In genomic region chr1:61270761-61271411, GRCh38 we compare ENCODE assay signal across 2 cellular contexts.
TF ChIP-seq lines count a peak whose summit lies in the region.

No MANE protein-coding gene starts in this region.

TF ChIP-seq in IMR-90, 13 proteins besides CTCF, POLR2A, EP300 and RAD21:
- no peak for TF ChIP-seq NFE2L2 (IDR thresholded peaks at IDR 0.05; ENCODE audit: low read depth, low read length)
- TF ChIP-seq RFX5 (IDR thresholded peaks at IDR 0.05; ENCODE audit: low read depth, low read length) = no peak
- no peak for TF ChIP-seq CHD1 (IDR thresholded peaks at IDR 0.05; ENCODE audit: low read depth, low read length)
- peak; percentile 35; the same call in 1 of the 2 replicates for TF ChIP-seq BHLHE40 (IDR thresholded peaks at IDR 0.05; ENCODE audit: low read depth, low read length)
- TF ChIP-seq SMC3 (IDR thresholded peaks at IDR 0.05; ENCODE audit: low read depth, low read length) = no peak
- TF ChIP-seq MAFK (IDR thresholded peaks at IDR 0.05; ENCODE audit: low read depth, low read length) = no peak
- TF ChIP-seq ELK1 (IDR thresholded peaks at IDR 0.05; ENCODE audit: borderline replicate concordance, low read depth, low read length) = no peak
- TF ChIP-seq FOS (IDR thresholded peaks at IDR 0.05; ENCODE audit: low read depth, low read length) = peak; percentile 70
- no peak for TF ChIP-seq MXI1 (IDR thresholded peaks at IDR 0.05; ENCODE audit: borderline replicate concordance, low read depth, low read length)
- 0 out of 2 replicates have a peak, but pooled peaks have one; percentile 15 for TF ChIP-seq CEBPB (IDR thresholded peaks at IDR 0.05; ENCODE audit: low read depth, low read length)
- TF ChIP-seq RCOR1 (IDR thresholded peaks at IDR 0.05; ENCODE audit: insufficient replicate concordance, low read length) = no peak
TF ChIP-seq in IMR-90: peak in this region for 3.

TF ChIP-seq in K562, 482 proteins besides CTCF, POLR2A, EP300 and RAD21 (continues in another document):
- TF ChIP-seq VEZF1 (CRISPR knock-in tag; IDR thresholded peaks at IDR 0.05) = 0 out of 2 replicates have a peak, but pooled peaks have one; percentile 29
- TF ChIP-seq ETV5 (CRISPR knock-in tag; IDR thresholded peaks at IDR 0.05; ENCODE audit: low read depth) = no peak
- peak in 1 of 2 experiments; percentile 64; a peak in 2 of 3 replicates for TF ChIP-seq CBX3 (IDR thresholded peaks at IDR 0.05; ENCODE audit: borderline replicate concordance in 1 of 2, low read length in 2 of 2)
- TF ChIP-seq HMGXB4 (CRISPR knock-in tag; IDR thresholded peaks at IDR 0.05) = no peak
- peak; percentile 12 to 31; a peak in 1 of 4 replicates for TF ChIP-seq KDM1A (IDR thresholded peaks at IDR 0.05)
- peak; percentile 85 for TF ChIP-seq HMBOX1 (IDR thresholded peaks at IDR 0.05)
- TF ChIP-seq CBFA2T3 (IDR thresholded peaks at IDR 0.05) = peak; percentile 93
- peak; percentile 99 for TF ChIP-seq DPF2 (IDR thresholded peaks at IDR 0.05)
- 0 out of 2 replicates have a peak, but pooled peaks have one; percentile 13 for TF ChIP-seq MYNN (IDR thresholded peaks at IDR 0.05)
- no peak for TF ChIP-seq MYNN (CRISPR knock-in tag; IDR thresholded peaks at IDR 0.05)
- 0 out of 2 replicates have a peak, but pooled peaks have one; percentile 64 for TF ChIP-seq ZNF766 (CRISPR knock-in tag; conservative IDR thresholded peaks at IDR 0.05)
- 0 out of 2 replicates have a peak, but pooled peaks have one; percentile 33 for TF ChIP-seq ZBTB9 (CRISPR knock-in tag; IDR thresholded peaks at IDR 0.05)
- no peak for TF ChIP-seq ZNF212 (CRISPR knock-in tag; IDR thresholded peaks at IDR 0.05)
- peak; percentile 56; the same call in 1 of the 2 replicates for TF ChIP-seq POLR2AphosphoS5 (IDR thresholded peaks at IDR 0.05; ENCODE audit: control insufficient read depth, insufficient read depth, low read depth, low read length)
- no peak for TF ChIP-seq SRSF9 (IDR thresholded peaks at IDR 0.05; ENCODE audit: borderline replicate concordance, low read depth, low read length)
- no peak for TF ChIP-seq NR2C2 (CRISPR knock-in tag; IDR thresholded peaks at IDR 0.05)
- TF ChIP-seq NR2C2 (tag; IDR thresholded peaks at IDR 0.05) = no peak
- peak; percentile 48 for TF ChIP-seq ZNF592 (IDR thresholded peaks at IDR 0.05)
- TF ChIP-seq ZNF3 (CRISPR knock-in tag; IDR thresholded peaks at IDR 0.05) = no peak
- peak; percentile 89 for TF ChIP-seq SOX6 (IDR thresholded peaks at IDR 0.05)
- TF ChIP-seq NCOR1 (IDR thresholded peaks at IDR 0.05) = peak; percentile 79
- TF ChIP-seq EHMT2 (IDR thresholded peaks at IDR 0.05) = 0 out of 2 replicates have a peak, but pooled peaks have one; percentile 70
- peak; percentile 71 for TF ChIP-seq CREM (IDR thresholded peaks at IDR 0.05; ENCODE audit: low read depth)
- no peak for TF ChIP-seq RUNX1 (IDR thresholded peaks at IDR 0.05; ENCODE audit: low read depth)
- TF ChIP-seq BRD4 (IDR thresholded peaks at IDR 0.05) = 0 out of 2 replicates have a peak, but pooled peaks have one; percentile 59
- peak; percentile 89 for TF ChIP-seq PML (IDR thresholded peaks at IDR 0.05; ENCODE audit: low read length)
- TF ChIP-seq SMARCB1 (IDR thresholded peaks at IDR 0.05; ENCODE audit: insufficient read length, low read depth) = no peak
- no peak for TF ChIP-seq CEBPG (CRISPR knock-in tag; IDR thresholded peaks at IDR 0.05)
- TF ChIP-seq CEBPG (tag; conservative IDR thresholded peaks at IDR 0.05 in 1 of 2, IDR thresholded peaks at IDR 0.05 in 1 of 2) = peak; percentile 34
- peak; percentile 11; the same call in 1 of the 2 replicates for TF ChIP-seq POLR2H (tag; IDR thresholded peaks at IDR 0.05; ENCODE audit: low read depth)
- TF ChIP-seq ZBTB2 (IDR thresholded peaks at IDR 0.05) = 0 out of 2 replicates have a peak, but pooled peaks have one; percentile 52
- TF ChIP-seq ARID4B (CRISPR knock-in tag; IDR thresholded peaks at IDR 0.05) = no peak
- no peak for TF ChIP-seq PBX2 (CRISPR knock-in tag; IDR thresholded peaks at IDR 0.05; ENCODE audit: low read depth)
- 0 out of 2 replicates have a peak, but pooled peaks have one; percentile 42 for TF ChIP-seq PBX2 (tag; conservative IDR thresholded peaks at IDR 0.05; ENCODE audit: low read depth)
- TF ChIP-seq LCOR (CRISPR knock-in tag; IDR thresholded peaks at IDR 0.05) = 0 out of 2 replicates have a peak, but pooled peaks have one; percentile 48
